In genomic region chr14:91360490-91361235, GRCh38 we compare ENCODE assay signal across 15 cellular contexts. TPM values are rescaled to one million over a fixed set of nuclear protein-coding genes. Genes with fewer than 3 reads are reported as not detected.
DNase-seq lines count a peak whose midpoint lies in the region; ATAC-seq, FAIRE-seq and TF ChIP-seq lines count a peak whose summit lies in the region.
"Had no signal": no experiment of that assay in that cellular context is flagged by ENCODE, and none has a peak within 500 bp of the region (broad histone marks: within the 10 kb centered on the region; RNA-seq: fewer than 3 reads in every experiment).

No MANE protein-coding gene starts in this region.

- ATAC-seq in esophagus mucosa (peak; percentile 32), HG02885 (IDR thresholded peaks at IDR 0.05; ENCODE audit: poor library complexity, unreplicated experiment) (no peak)
- ATAC-seq in activated naive CD4-positive, alpha-beta T cell treated with anti-CD3 and anti-CD28 coated beads, Interleukin-2, amount 50 U/mL, for 72 hours = no peak

- TF ChIP-seq POLR2A in H54 (IDR thresholded peaks at IDR 0.05; ENCODE audit: low read depth, low read length) = no peak

- no peaks in the 10 kb centered on the region for H3K27me3 ChIP-seq in DOHH2 (ENCODE audit: control insufficient read depth, low read length)
- H3K27me3 ChIP-seq: BE2C, brain microvascular endothelial cell, foreskin keratinocyte had no signal

- H3K27ac Mint-ChIP-seq in activated naive CD4-positive, alpha-beta T cell treated with anti-CD3 and anti-CD28 coated beads, Interleukin-2, amount 50 U/mL, for 72 hours = peak overlapping the region in 1 of 2 donors; percentile 56
- H3K27ac Mint-ChIP-seq: activated CD4-positive, alpha-beta memory T cell treated with anti-CD3 and anti-CD28 coated beads, Interleukin-2, amount 10 ng/mL, durations not matched to agents 7 days and 5 days had no signal

- no peaks in the 10 kb centered on the region for H3K9me2 ChIP-seq in DOHH2 (replicated peaks; ENCODE audit: control insufficient read depth, low read length)
- H3K9me2 ChIP-seq: SK-N-SH had no signal

- POLR2A ChIA-PET in RWPE1 (lab: Yijun Ruan, JAX; ENCODE audit: low non-redundant PET) = interaction anchor here (0.5 kb wide), 1 partner anchor 761 kb away, joined by 3 read pairs; the partner anchor contains the start of gene CPSF2

- no peak overlapping the region for H3K4me2 ChIP-seq in DOHH2 (ENCODE audit: low read length)
- H3K4me2 ChIP-seq: SK-N-SH had no signal

- peaks cover 58% of the 10 kb centered on the region for H3K36me3 ChIP-seq in DOHH2 (ENCODE audit: control insufficient read depth, low read length)
- H3K36me3 ChIP-seq: BE2C, brain microvascular endothelial cell had no signal

- no peaks in the 10 kb centered on the region for H3K9me3 Mint-ChIP-seq in activated naive CD4-positive, alpha-beta T cell treated with anti-CD3 and anti-CD28 coated beads, Interleukin-2, amount 50 U/mL, for 72 hours
- H3K9me3 Mint-ChIP-seq: activated CD4-positive, alpha-beta memory T cell treated with anti-CD3 and anti-CD28 coated beads, Interleukin-2, amount 10 ng/mL, durations not matched to agents 7 days and 5 days had no signal

- peaks cover 44% of the 10 kb centered on the region for H3F3A ChIP-seq in DOHH2 (ENCODE audit: control insufficient read depth, insufficient read depth)

- H3K36me3 Mint-ChIP-seq in activated naive CD4-positive, alpha-beta T cell treated with anti-CD3 and anti-CD28 coated beads, Interleukin-2, amount 50 U/mL, for 72 hours = peaks cover 4 to 17% of the 10 kb centered on the region in 2 donors

- no peak for TF ChIP-seq CTCF in DOHH2 (IDR thresholded peaks at IDR 0.05; ENCODE audit: low read depth, low read length, poor library complexity, severe bottlenecking)
- TF ChIP-seq CTCF in RWPE1 (conservative IDR thresholded peaks at IDR 0.05; ENCODE audit: low read depth) = no peak

- CTCF ChIA-PET in RWPE1 (lab: Yijun Ruan, JAX) = interaction anchor here (0.6 to 1.2 kb wide), 3 partner anchors 37 to 510 kb away, joined by 3 to 6 read pairs (median 3); no protein-coding TSS in a partner anchor

- DNase-seq in RWPE1 (ENCODE audit: low spot score) (no peak), H54 (ENCODE audit: insufficient read length, low spot score) (no peak)
- DNase-seq in activated CD4-positive, alpha-beta T cell treated with anti-CD3 and anti-CD28 coated beads, Interleukin-2, amount 50 U/mL, for 1 hour = no peak
- DNase-seq in activated naive CD4-positive, alpha-beta T cell treated with anti-CD3 and anti-CD28 coated beads, Interleukin-2, amount 50 U/mL, for 72 hours (ENCODE audit: low spot score in 2 of 2) = no peak
- DNase-seq: activated CD4-positive, alpha-beta memory T cell treated with anti-CD3 and anti-CD28 coated beads, Interleukin-2, amount 10 ng/mL, durations not matched to agents 7 days and 5 days; BE2C; brain microvascular endothelial cell; effector CD8-positive, alpha-beta T cell; NCI-H345; SK-N-SH had no signal

- H3K79me2 ChIP-seq in DOHH2 (ENCODE audit: control insufficient read depth, low read length) = peaks cover 92% of the 10 kb centered on the region

- no peaks in the 10 kb centered on the region for H4K20me1 ChIP-seq in DOHH2 (ENCODE audit: control insufficient read depth, insufficient read depth, low read depth, low read length)

- peaks cover 99% of the 10 kb centered on the region for H3K4me1 ChIP-seq in DOHH2 (ENCODE audit: control insufficient read depth, low read length)
- H3K4me1 ChIP-seq: BE2C had no signal

- no peaks in the 10 kb centered on the region for H3K9me3 ChIP-seq in DOHH2 (ENCODE audit: control insufficient read depth, insufficient read depth, low read length)
- H3K9me3 ChIP-seq: BE2C, SK-N-SH had no signal

- no peak for FAIRE-seq in H54 (lab: Jason Lieb, UNC)

- H3K4me3 ChIP-seq in DOHH2 (ENCODE audit: low read length) (no peak overlapping the region), skin epidermis (no peak overlapping the region)

- peak overlapping the region; percentile 98 for H3K27ac ChIP-seq in DOHH2 (ENCODE audit: low read depth, low read length)
- peak overlapping the region; percentile 100 for H3K27ac ChIP-seq in RWPE1
- peak overlapping the region in 11 of 21 experiments; percentile 2 to 66 (median 45) for H3K27ac ChIP-seq in skin epidermis
- H3K27ac ChIP-seq: brain microvascular endothelial cell, foreskin keratinocyte had no signal

RNA-seq across cellular contexts. Expression of gene CCDC88C, which starts 57.0 kb away (rescaled TPM):
- total RNA-seq in esophagus mucosa = 26.7 TPM
- total RNA-seq in activated naive CD4-positive, alpha-beta T cell treated with anti-CD3 and anti-CD28 coated beads, Interleukin-2, amount 50 U/mL, for 72 hours = 100 to 1,000 TPM in 1 of 2 donors, 10 to 100 TPM in 1; 98.8 to 113 TPM

Comparison
In these comparisons a context has a peak if more than half of its experiments do, and no peak if none do; other contexts are left out.
1. H3K27ac ChIP-seq: peak in every context shown above with its lines; median percentile 100 in RWPE1; 98 in DOHH2; 45 in skin epidermis.